In genomic region chr10:103916254-103916653, GRCh38 we compare ENCODE assay signal across 9 cellular contexts. TPM values are rescaled to one million over a fixed set of nuclear protein-coding genes. Genes with fewer than 3 reads are reported as not detected.
A peak's percentile ranks its signal among the peaks of the same experiment; 100 is the strongest.
DNase-seq lines count a peak whose midpoint lies in the region; ATAC-seq and TF ChIP-seq lines count a peak whose summit lies in the region.
"Had no signal": no experiment of that assay in that cellular context is flagged by ENCODE, and none has a peak within 500 bp of the region (broad histone marks: within the 10 kb centered on the region; RNA-seq: fewer than 3 reads in every experiment).

No MANE protein-coding gene starts in this region.

- H3K4me1 Mint-ChIP-seq in mesothelial cell of epicardium = peaks cover 26% of the 10 kb centered on the region
- H3K4me1 Mint-ChIP-seq in progenitor cell of endocrine pancreas (ENCODE audit: low read depth) = peaks cover 21% of the 10 kb centered on the region

- ATAC-seq in Right ventricle myocardium inferior = no peak

- H3K27ac ChIP-seq in left ventricle myocardium inferior (replicated peaks) (peak overlapping the region; percentile 98), brain microvascular endothelial cell (peak overlapping the region; percentile 34), vagina (peak overlapping the region; percentile 87)

- no peak for TF ChIP-seq POLR2A in vagina (IDR thresholded peaks at IDR 0.05)

- H3K4me1 ChIP-seq in left ventricle myocardium inferior (peaks cover 51% of the 10 kb centered on the region), vagina (peaks cover 39% of the 10 kb centered on the region)

- peak overlapping the region; percentile 44 for H3K27ac Mint-ChIP-seq in mesothelial cell of epicardium
- no peak overlapping the region for H3K27ac Mint-ChIP-seq in progenitor cell of endocrine pancreas

- peak overlapping the region; percentile 5 for H3K4me3 Mint-ChIP-seq in mesothelial cell of epicardium
- H3K4me3 Mint-ChIP-seq in progenitor cell of endocrine pancreas (ENCODE audit: low read depth) = no peak overlapping the region

- DNase-seq in left ventricle myocardium inferior = no peak
- DNase-seq in Right ventricle myocardium inferior (ENCODE audit: missing footprints) = no peak
- DNase-seq in brain microvascular endothelial cell = no peak
- DNase-seq in mesothelial cell of epicardium (ENCODE audit: low spot score in 2 of 2, unreplicated experiment in 2 of 2) = no peak
- no peak for DNase-seq in vagina (ENCODE audit: extremely low spot score in 2 of 2)
- DNase-seq in NOMO-1 treated with DMSO at 0.1 percent for 48 hours (lab: John Stamatoyannopoulos, UW; ENCODE audit: unreplicated experiment) = no peak
- no peak for DNase-seq in islet precursor cell
- no peak for DNase-seq in progenitor cell of endocrine pancreas (ENCODE audit: low spot score, unreplicated experiment)
- DNase-seq: NCI-H2029 had no signal

- H3K9me3 ChIP-seq in left ventricle myocardium inferior (replicated peaks) = peaks cover 6% of the 10 kb centered on the region
- no peaks in the 10 kb centered on the region for H3K9me3 ChIP-seq in vagina

- H3K27me3 ChIP-seq in left ventricle myocardium inferior (ENCODE audit: low read depth) (no peaks in the 10 kb centered on the region), brain microvascular endothelial cell (replicated peaks) (no peaks in the 10 kb centered on the region), vagina (no peaks in the 10 kb centered on the region)

- H3K36me3 Mint-ChIP-seq in mesothelial cell of epicardium (peaks cover 11% of the 10 kb centered on the region), progenitor cell of endocrine pancreas (ENCODE audit: insufficient read depth) (peaks cover 7% of the 10 kb centered on the region)

- TF ChIP-seq CTCF in left ventricle myocardium inferior (IDR thresholded peaks at IDR 0.05; ENCODE audit: borderline replicate concordance) (no peak), brain microvascular endothelial cell (IDR thresholded peaks at IDR 0.05; ENCODE audit: low read depth, low read length, missing control alignments) (no peak), mesothelial cell of epicardium (IDR thresholded peaks at IDR 0.05; ENCODE audit: unreplicated experiment) (no peak), vagina (IDR thresholded peaks at IDR 0.05) (no peak), progenitor cell of endocrine pancreas (IDR thresholded peaks at IDR 0.05; ENCODE audit: unreplicated experiment) (no peak)

- H3K9me3 Mint-ChIP-seq in mesothelial cell of epicardium (no peaks in the 10 kb centered on the region), progenitor cell of endocrine pancreas (ENCODE audit: low read depth) (no peaks in the 10 kb centered on the region)

- in situ Hi-C loops in brain microvascular endothelial cell (cut with HindIII; ENCODE audit: low pct_ligation_motif_present, low sequenced_read_pairs) = no loop called here

- intact Hi-C loops in left ventricle myocardium inferior (cut with micrococcal nuclease) (no loop called here), Right ventricle myocardium inferior (cut with DNase I) (loop anchor here (2.0 to 5.0 kb wide), 2 partner anchors 21 to 206 kb away; partner anchors contain the start of gene SFR1), vagina (cut with DNase I) (loop anchor here (5.0 kb wide), 1 partner anchor 51 kb away; the partner anchor contains the start of gene SLK)

- H3K27me3 Mint-ChIP-seq in mesothelial cell of epicardium (ENCODE audit: low read depth) (no peaks in the 10 kb centered on the region), progenitor cell of endocrine pancreas (no peaks in the 10 kb centered on the region)

- peak overlapping the region; percentile 78 for H3K4me3 ChIP-seq in left ventricle myocardium inferior
- H3K4me3 ChIP-seq in brain microvascular endothelial cell (ENCODE audit: low read depth, low read length) = peak overlapping the region; percentile 79
- H3K4me3 ChIP-seq in vagina = peak overlapping the region; percentile 59 to 78

- peaks cover 11% of the 10 kb centered on the region for H3K36me3 ChIP-seq in left ventricle myocardium inferior
- H3K36me3 ChIP-seq in brain microvascular endothelial cell (replicated peaks) = no peaks in the 10 kb centered on the region
- no peaks in the 10 kb centered on the region for H3K36me3 ChIP-seq in vagina

RNA-seq across cellular contexts. Expression of gene STN1, which starts 1.7 kb away (rescaled TPM):
- total RNA-seq in left ventricle myocardium inferior = 30.7 TPM
- 30.1 TPM for total RNA-seq in Right ventricle myocardium inferior
- 14.0 to 14.5 TPM (median 14.2 TPM) in 3 replicates for total RNA-seq in mesothelial cell of epicardium
- 22.3 TPM for total RNA-seq in vagina
- total RNA-seq in progenitor cell of endocrine pancreas = 13.6 and 15.7 TPM in 2 replicates

RNA-seq across cellular contexts. Expression of gene SLK, which starts 50.7 kb away (rescaled TPM):
- total RNA-seq in left ventricle myocardium inferior (36.1 TPM), Right ventricle myocardium inferior (28.9 TPM), mesothelial cell of epicardium (29.3 to 30.2 TPM (median 29.7 TPM) in 3 replicates), vagina (50.1 TPM), progenitor cell of endocrine pancreas (29.8 and 29.9 TPM in 2 replicates)

Comparison
In these comparisons a context has a peak if more than half of its experiments do, and no peak if none do; other contexts are left out.
1. H3K27ac ChIP-seq: peak in every context shown above with its lines; median percentile 98 in left ventricle myocardium inferior; 87 in vagina; 34 in brain microvascular endothelial cell.